In the genomic region with DNA sequence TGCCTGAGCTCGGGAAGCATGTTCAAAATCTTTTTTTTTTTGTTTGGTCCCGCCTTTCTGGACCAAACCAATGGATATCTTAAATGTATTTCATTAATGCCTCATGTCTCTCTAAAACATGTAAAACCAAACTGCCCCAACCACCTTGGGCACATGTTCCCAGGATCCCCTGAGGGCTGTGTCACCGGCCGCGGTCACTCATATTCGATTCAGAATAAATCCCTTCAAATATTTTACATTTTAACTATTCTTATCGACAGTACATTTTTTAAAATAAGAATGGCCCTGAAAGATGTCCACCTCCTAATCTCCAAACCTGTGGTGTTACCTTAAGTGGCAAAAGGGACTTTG, we compare ENCODE assay signal across 7 cellular contexts.
DNase-seq lines count a peak whose midpoint lies in the region; ATAC-seq and TF ChIP-seq lines count a peak whose summit lies in the region.
"Had no signal": no experiment of that assay in that cellular context is flagged by ENCODE, and none has a peak within 500 bp of the region (broad histone marks: within the 10 kb centered on the region; RNA-seq: fewer than 3 reads in every experiment).

No MANE protein-coding gene starts in this region.

- H3K4me1 ChIP-seq in HUES6 (ENCODE audit: control insufficient read depth, insufficient read depth, low read length) (no peaks in the 10 kb centered on the region; the same call in 1 of the 2 replicates), rectal smooth muscle tissue (ENCODE audit: control insufficient read depth, insufficient read depth, low read length) (peaks cover 16% of the 10 kb centered on the region)

- H3K4me3 ChIP-seq in HUES6 (ENCODE audit: low read depth, low read length): peak overlapping the region; percentile 56
- H3K4me3 ChIP-seq in brain microvascular endothelial cell (ENCODE audit: low read depth, low read length): peak overlapping the region; percentile 60
- H3K4me3 ChIP-seq in rectal smooth muscle tissue (ENCODE audit: low read length): no peak overlapping the region

- H3K27ac ChIP-seq in HUES6 (ENCODE audit: low read depth, low read length) (no peak overlapping the region), brain microvascular endothelial cell (no peak overlapping the region), rectal smooth muscle tissue (ENCODE audit: low read depth, low read length) (peak overlapping the region; percentile 52)

- H3K27me3 ChIP-seq in HUES6 (ENCODE audit: control insufficient read depth, insufficient read depth, low read length) (no peaks in the 10 kb centered on the region), brain microvascular endothelial cell (replicated peaks) (no peaks in the 10 kb centered on the region), rectal smooth muscle tissue (ENCODE audit: control insufficient read depth, insufficient read depth, low read length) (no peaks in the 10 kb centered on the region)

- ATAC-seq in HG03159 (IDR thresholded peaks at IDR 0.05; ENCODE audit: unreplicated experiment): no peak

- intact Hi-C loops in head of caudate nucleus (cut with DNase I): loop anchor here (5.0 kb wide), 1 partner anchor 58 kb away; no protein-coding TSS in a partner anchor

- H3K9me3 ChIP-seq in HUES6 (ENCODE audit: control insufficient read depth, insufficient read depth, low read depth, low read length): no peaks in the 10 kb centered on the region

- H3K36me3 ChIP-seq in HUES6 (ENCODE audit: control insufficient read depth, insufficient read depth, low read length) (peaks cover 24% of the 10 kb centered on the region), brain microvascular endothelial cell (replicated peaks) (peaks cover 25% of the 10 kb centered on the region), rectal smooth muscle tissue (ENCODE audit: control insufficient read depth, insufficient read depth, low read length) (peaks cover 16% of the 10 kb centered on the region)

- no peak overlapping the region for H3K9ac ChIP-seq in HUES6 (ENCODE audit: low read length)
- no peak overlapping the region for H3K9ac ChIP-seq in rectal smooth muscle tissue (ENCODE audit: low read length)

- DNase-seq in brain microvascular endothelial cell: no peak
- DNase-seq in NCI-H774 (lab: John Stamatoyannopoulos, UW): no peak
- DNase-seq in head of caudate nucleus: no peak
- DNase-seq: effector CD4-positive, alpha-beta T cell had no signal

- in situ Hi-C loops in brain microvascular endothelial cell (cut with HindIII; ENCODE audit: low pct_ligation_motif_present, low sequenced_read_pairs): no loop called here

- no peak for TF ChIP-seq CTCF in brain microvascular endothelial cell (IDR thresholded peaks at IDR 0.05; ENCODE audit: low read depth, low read length, missing control alignments)
